In genomic region chr14:67630938-67631337, GRCh38 we compare ENCODE assay signal across 39 cellular contexts.
"Had no signal": no experiment of that assay in that cellular context is flagged by ENCODE, and none has a peak within 500 bp of the region (broad histone marks: within the 10 kb centered on the region; RNA-seq: fewer than 3 reads in every experiment).

No MANE protein-coding gene starts in this region.

- H3K4me3 ChIP-seq: adrenal gland, cardiac muscle cell had no signal

- H3K36me3 ChIP-seq: adrenal gland, cardiac muscle cell had no signal

- H3K36me3 Mint-ChIP-seq: activated CD4-positive, alpha-beta memory T cell treated with anti-CD3 and anti-CD28 coated beads for 36 hours; activated naive CD4-positive, alpha-beta T cell treated with anti-CD3 and anti-CD28 coated beads, Interleukin-2, amount 50 U/mL, for 72 hours; activated naive CD8-positive, alpha-beta T cell treated with anti-CD3 and anti-CD28 coated beads for 36 hours had no signal

- H3K27me3 Mint-ChIP-seq: activated CD4-positive, alpha-beta memory T cell treated with anti-CD3 and anti-CD28 coated beads for 36 hours; activated CD4-positive, alpha-beta T cell treated with anti-CD3 and anti-CD28 coated beads for 36 hours; activated CD4-positive, alpha-beta T cell treated with anti-CD3 and anti-CD28 coated beads, Interleukin-2, amount 10 ng/mL, durations not matched to agents 7 days and 5 days; activated CD8-positive, alpha-beta T cell treated with anti-CD3 and anti-CD28 coated beads for 36 hours; activated naive CD8-positive, alpha-beta T cell treated with anti-CD3 and anti-CD28 coated beads for 36 hours; activated T-helper 17 cell treated with anti-CD3 and anti-CD28 coated beads, Interleukin-2, amount 50 U/mL, for 72 hours; brain; central memory CD8-positive, alpha-beta T cell had no signal

- FAIRE-seq: bronchial epithelial cell, TTC549 had no signal

- ATAC-seq: activated CD4-positive, alpha-beta T cell treated with anti-CD3 and anti-CD28 coated beads for 36 hours; activated CD4-positive, CD25-positive, alpha-beta regulatory T cell treated with anti-CD3 and anti-CD28 coated beads, Interleukin-2, amount 50 U/mL, for 24 hours; activated CD8-positive, alpha-beta T cell treated with anti-CD3 and anti-CD28 coated beads for 36 hours; activated naive CD4-positive, alpha-beta T cell treated with anti-CD3 and anti-CD28 coated beads, Interleukin-2, amount 50 U/mL, for 72 hours; activated T-cell treated with anti-CD3 and anti-CD28 coated beads, Interleukin-2, amount 50 U/mL, for 4 hours; activated T-cell treated with anti-CD3 and anti-CD28 coated beads, Interleukin-2, amount 50 U/mL, for 72 hours; activated T-helper 17 cell treated with anti-CD3 and anti-CD28 coated beads, Interleukin-2, amount 50 U/mL, for 72 hours; WTC11 had no signal

- H3K9me3 ChIP-seq: adrenal gland had no signal

- H3K9me3 Mint-ChIP-seq: activated CD4-positive, alpha-beta memory T cell treated with anti-CD3 and anti-CD28 coated beads for 36 hours; activated CD4-positive, alpha-beta T cell treated with anti-CD3 and anti-CD28 coated beads, Interleukin-2, amount 10 ng/mL, durations not matched to agents 7 days and 5 days; activated CD8-positive, alpha-beta T cell treated with anti-CD3 and anti-CD28 coated beads for 36 hours; activated naive CD4-positive, alpha-beta T cell treated with anti-CD3 and anti-CD28 coated beads for 36 hours; activated naive CD4-positive, alpha-beta T cell treated with anti-CD3 and anti-CD28 coated beads, Interleukin-2, amount 50 U/mL, for 72 hours; activated naive CD8-positive, alpha-beta T cell treated with anti-CD3 and anti-CD28 coated beads for 36 hours; activated T-cell treated with anti-CD3 and anti-CD28 coated beads, Interleukin-2, amount 50 U/mL, for 4 hours; activated T-cell treated with anti-CD3 and anti-CD28 coated beads, Interleukin-2, amount 50 U/mL, for 72 hours; activated T-helper 1 cell treated with anti-CD3 and anti-CD28 coated beads, Interleukin-12 subunit alpha, Interleukin-12 subunit beta, Interleukin-2, Interleukin-4 antibody, amounts not matched to agents 30 ng/mL and 10 ng/mL and 1 ng/mL, durations not matched to agents 14 hours and 24 hours and 36 hours; activated T-helper 17 cell treated with anti-CD3 and anti-CD28 coated beads, Interleukin-2, amount 50 U/mL, for 72 hours; brain; central memory CD8-positive, alpha-beta T cell; T-helper 1 cell treated with Interleukin-12 subunit alpha and Interleukin-12 subunit beta and Interleukin-4 antibody, amounts not matched to agents 30 μg/mL and 1 μg/mL, for 36 hours; T-helper 2 cell treated with Interferon-gamma antibody and Interleukin-4, amounts not matched to agents 5 μg/mL and 100 μg/mL, for 36 hours; WTC11 had no signal

- H3K27ac ChIP-seq: adrenal gland, cardiac muscle cell, WERI-Rb-1 had no signal

- H3K4me3 Mint-ChIP-seq: activated CD4-positive, alpha-beta memory T cell treated with anti-CD3 and anti-CD28 coated beads for 36 hours; activated CD4-positive, alpha-beta T cell treated with anti-CD3 and anti-CD28 coated beads for 36 hours; activated CD4-positive, alpha-beta T cell treated with anti-CD3 and anti-CD28 coated beads, Interleukin-2, amount 10 ng/mL, durations not matched to agents 7 days and 5 days; activated CD8-positive, alpha-beta T cell treated with anti-CD3 and anti-CD28 coated beads for 36 hours; activated naive CD4-positive, alpha-beta T cell treated with anti-CD3 and anti-CD28 coated beads for 36 hours; activated naive CD8-positive, alpha-beta T cell treated with anti-CD3 and anti-CD28 coated beads for 36 hours; activated T-cell treated with anti-CD3 and anti-CD28 coated beads, Interleukin-2, amount 50 U/mL, for 4 hours; activated T-cell treated with anti-CD3 and anti-CD28 coated beads, Interleukin-2, amount 50 U/mL, for 72 hours; activated T-helper 1 cell treated with anti-CD3 and anti-CD28 coated beads, Interleukin-12 subunit alpha, Interleukin-12 subunit beta, Interleukin-2, Interleukin-4 antibody, amounts not matched to agents 30 ng/mL and 10 ng/mL and 1 ng/mL, durations not matched to agents 14 hours and 24 hours and 36 hours; activated T-helper 17 cell treated with anti-CD3 and anti-CD28 coated beads, Interleukin-2, amount 50 U/mL, for 72 hours; brain; central memory CD8-positive, alpha-beta T cell; T-helper 1 cell treated with Interleukin-12 subunit alpha and Interleukin-12 subunit beta and Interleukin-4 antibody, amounts not matched to agents 30 μg/mL and 1 μg/mL, for 36 hours; T-helper 2 cell treated with Interferon-gamma antibody and Interleukin-4, amounts not matched to agents 5 μg/mL and 100 μg/mL, for 36 hours; WTC11 had no signal

- H3K27me3 ChIP-seq: adrenal gland, cardiac muscle cell had no signal

- H3K4me1 ChIP-seq: adrenal gland had no signal

- H3K27ac Mint-ChIP-seq: activated CD4-positive, alpha-beta memory T cell treated with anti-CD3 and anti-CD28 coated beads for 36 hours; activated CD4-positive, alpha-beta T cell treated with anti-CD3 and anti-CD28 coated beads for 36 hours; activated CD4-positive, alpha-beta T cell treated with anti-CD3 and anti-CD28 coated beads, Interleukin-2, amount 10 ng/mL, durations not matched to agents 7 days and 5 days; activated CD8-positive, alpha-beta T cell treated with anti-CD3 and anti-CD28 coated beads for 36 hours; activated naive CD4-positive, alpha-beta T cell treated with anti-CD3 and anti-CD28 coated beads for 36 hours; activated naive CD4-positive, alpha-beta T cell treated with anti-CD3 and anti-CD28 coated beads, Interleukin-2, amount 50 U/mL, for 72 hours; activated naive CD8-positive, alpha-beta T cell treated with anti-CD3 and anti-CD28 coated beads for 36 hours; activated T-cell treated with anti-CD3 and anti-CD28 coated beads, Interleukin-2, amount 50 U/mL, for 72 hours; activated T-helper 1 cell treated with anti-CD3 and anti-CD28 coated beads, Interleukin-12 subunit alpha, Interleukin-12 subunit beta, Interleukin-2, Interleukin-4 antibody, amounts not matched to agents 30 ng/mL and 10 ng/mL and 1 ng/mL, durations not matched to agents 14 hours and 24 hours and 36 hours; activated T-helper 17 cell treated with anti-CD3 and anti-CD28 coated beads, Interleukin-2, amount 50 U/mL, for 72 hours; brain; T-helper 1 cell treated with Interleukin-12 subunit alpha and Interleukin-12 subunit beta and Interleukin-4 antibody, amounts not matched to agents 30 μg/mL and 1 μg/mL, for 36 hours; T-helper 2 cell treated with Interferon-gamma antibody and Interleukin-4, amounts not matched to agents 5 μg/mL and 100 μg/mL, for 36 hours; WTC11 had no signal

- DNase-seq: activated CD4-positive, alpha-beta memory T cell treated with anti-CD3 and anti-CD28 coated beads for 36 hours; activated CD4-positive, alpha-beta T cell treated with anti-CD3 and anti-CD28 coated beads for 1 hour; activated CD4-positive, alpha-beta T cell treated with anti-CD3 and anti-CD28 coated beads for 36 hours; activated CD4-positive, alpha-beta T cell treated with anti-CD3 and anti-CD28 coated beads for 48 hours; activated CD4-positive, alpha-beta T cell treated with anti-CD3 and anti-CD28 coated beads, Interleukin-2, amount 10 ng/mL, durations not matched to agents 7 days and 5 days; activated CD4-positive, CD25-positive, alpha-beta regulatory T cell; activated CD8-positive, alpha-beta memory T cell treated with anti-CD3 and anti-CD28 coated beads, Interleukin-2, amount 50 U/mL, for 4 hours; activated CD8-positive, alpha-beta T cell treated with anti-CD3 and anti-CD28 coated beads for 36 hours; activated effector memory CD4-positive, alpha-beta T cell treated with anti-CD3 and anti-CD28 coated beads, Interleukin-2, amount 50 U/mL, for 16 hours; activated gamma-delta T cell treated with Interleukin-2 at 50 U/mL for 16 hours; activated naive CD4-positive, alpha-beta T cell; activated naive CD4-positive, alpha-beta T cell treated with anti-CD3 and anti-CD28 coated beads for 36 hours; activated naive CD4-positive, alpha-beta T cell treated with anti-CD3 and anti-CD28 coated beads, Interleukin-2, amount 50 U/mL, for 16 hours; activated naive CD8-positive, alpha-beta T cell treated with anti-CD3 and anti-CD28 coated beads for 36 hours; activated T-cell treated with anti-CD3 and anti-CD28 coated beads for 4 hours; activated T-cell treated with anti-CD3 and anti-CD28 coated beads, Interleukin-2, amount 50 U/mL, for 1 hour; activated T-cell treated with anti-CD3 and anti-CD28 coated beads, Interleukin-2, amount 50 U/mL, for 4 hours; activated T-cell treated with anti-CD3 and anti-CD28 coated beads, Interleukin-2, amount 50 U/mL, for 72 hours; adrenal gland; amniotic stem cell; aorta; caudate nucleus; cerebellar nuclear complex; T-helper 1 cell; T-helper 2 cell; T-helper 9 cell; WERI-Rb-1 had no signal

- H3K4me1 Mint-ChIP-seq: activated CD4-positive, alpha-beta T cell treated with anti-CD3 and anti-CD28 coated beads for 36 hours; activated CD4-positive, alpha-beta T cell treated with anti-CD3 and anti-CD28 coated beads, Interleukin-2, amount 10 ng/mL, durations not matched to agents 7 days and 5 days; activated naive CD8-positive, alpha-beta T cell treated with anti-CD3 and anti-CD28 coated beads for 36 hours; activated T-helper 17 cell treated with anti-CD3 and anti-CD28 coated beads, Interleukin-2, amount 50 U/mL, for 72 hours; central memory CD8-positive, alpha-beta T cell; WTC11 had no signal
